In genomic region chr2:127790694-127791529, GRCh38 we compare ENCODE assay signal across 21 cellular contexts. TPM values are rescaled to one million over a fixed set of nuclear protein-coding genes. Genes with fewer than 3 reads are reported as not detected.
A peak's percentile ranks its signal among the peaks of the same experiment; 100 is the strongest.
DNase-seq lines count a peak whose midpoint lies in the region; ATAC-seq and TF ChIP-seq lines count a peak whose summit lies in the region.
"Had no signal": no experiment of that assay in that cellular context is flagged by ENCODE, and none has a peak within 500 bp of the region (broad histone marks: within the 10 kb centered on the region; RNA-seq: fewer than 3 reads in every experiment).

No MANE protein-coding gene starts in this region.

- no peaks in the 10 kb centered on the region for H3K36me3 Mint-ChIP-seq in activated naive CD8-positive, alpha-beta T cell
- H3K36me3 Mint-ChIP-seq in stimulated activated effector memory CD8-positive, alpha-beta T cell treated with anti-CD3 and anti-CD28 coated beads, Interleukin-12 subunit alpha, Interleukin-12 subunit beta, amount 100 ng/mL, for 72 hours = peaks cover 33% of the 10 kb centered on the region

- H3K27ac ChIP-seq in cardiac muscle cell = peak overlapping the region; percentile 57
- H3K27ac ChIP-seq: prostate gland, tibial artery had no signal

- H3K9me3 Mint-ChIP-seq in activated naive CD8-positive, alpha-beta T cell (ENCODE audit: low read depth) = no peaks in the 10 kb centered on the region
- H3K9me3 Mint-ChIP-seq in stimulated activated effector memory CD8-positive, alpha-beta T cell treated with anti-CD3 and anti-CD28 coated beads, Interleukin-12 subunit alpha, Interleukin-12 subunit beta, amount 100 ng/mL, for 72 hours = no peaks in the 10 kb centered on the region
- H3K9me3 Mint-ChIP-seq: activated B cell treated with CpG ODN at 0.5 μM for 24 hours had no signal

- H3K4me1 ChIP-seq in cardiac muscle cell (ENCODE audit: low read depth) = no peaks in the 10 kb centered on the region
- H3K4me1 ChIP-seq: prostate gland had no signal

- peak overlapping the region; percentile 68 for H3K27ac Mint-ChIP-seq in activated naive CD8-positive, alpha-beta T cell
- H3K27ac Mint-ChIP-seq in stimulated activated effector memory CD8-positive, alpha-beta T cell treated with anti-CD3 and anti-CD28 coated beads, Interleukin-12 subunit alpha, Interleukin-12 subunit beta, amount 100 ng/mL, for 72 hours = no peak overlapping the region
- H3K27ac Mint-ChIP-seq: activated B cell treated with CpG ODN at 0.5 μM for 24 hours had no signal

- H3K4me3 ChIP-seq in cardiac muscle cell = no peak overlapping the region
- H3K4me3 ChIP-seq: prostate gland, smooth muscle cell, tibial artery had no signal

- DNase-seq in cardiac muscle cell (ENCODE audit: low read depth in 1 of 2, low spot score in 1 of 2) (no peak), left cardiac atrium (no peak), M059J (ENCODE audit: low read depth) (peak; percentile 5), germinal center (ENCODE audit: low spot score) (no peak), NCI-H524 treated with DMSO at 0.1 percent for 48 hours (lab: John Stamatoyannopoulos, UW) (no peak), dedifferentiated amniotic fluid mesenchymal stem cell (ENCODE audit: extremely low spot score) (no peak)
- DNase-seq in stimulated activated effector memory CD8-positive, alpha-beta T cell treated with anti-CD3 and anti-CD28 coated beads, Interleukin-12 subunit alpha, Interleukin-12 subunit beta, amount 100 ng/mL, for 72 hours (ENCODE audit: low spot score in 2 of 2) = no peak
- DNase-seq: activated B cell treated with CpG ODN at 0.5 μM for 24 hours; activated gamma-delta T cell treated with Interleukin-2 at 50 U/mL for 16 hours; anterior cingulate cortex; cerebellar nuclear complex; effector memory CD4-positive, alpha-beta T cell; left colon; midbrain; NCI-H2107; NCI-H526 treated with DMSO at 0.1 percent for 48 hours; T-helper 2 cell; tibial artery had no signal

- H3K9me3 ChIP-seq in cardiac muscle cell (ENCODE audit: low read depth) = no peaks in the 10 kb centered on the region
- H3K9me3 ChIP-seq: prostate gland, tibial artery had no signal

- H3K4me1 Mint-ChIP-seq in activated naive CD8-positive, alpha-beta T cell (ENCODE audit: low read depth) = peaks cover 30% of the 10 kb centered on the region
- H3K4me1 Mint-ChIP-seq in stimulated activated effector memory CD8-positive, alpha-beta T cell treated with anti-CD3 and anti-CD28 coated beads, Interleukin-12 subunit alpha, Interleukin-12 subunit beta, amount 100 ng/mL, for 72 hours = peaks cover 27% of the 10 kb centered on the region

- ATAC-seq in left cardiac atrium = no peak
- ATAC-seq in stimulated activated effector memory CD8-positive, alpha-beta T cell treated with anti-CD3 and anti-CD28 coated beads, Interleukin-12 subunit alpha, Interleukin-12 subunit beta, amount 100 ng/mL, for 72 hours = peak; percentile 50
- ATAC-seq: left colon had no signal

- intact Hi-C loops in left cardiac atrium (cut with DNase I) = no loop called here

- H3K27me3 ChIP-seq in cardiac muscle cell = no peaks in the 10 kb centered on the region
- H3K27me3 ChIP-seq: tibial artery had no signal

- H3K36me3 ChIP-seq in cardiac muscle cell = no peaks in the 10 kb centered on the region
- H3K36me3 ChIP-seq: prostate gland, tibial artery had no signal

- no peak for TF ChIP-seq CTCF in cardiac muscle cell (IDR thresholded peaks at IDR 0.05; ENCODE audit: low read depth, low read length)

- H3K27me3 Mint-ChIP-seq in activated naive CD8-positive, alpha-beta T cell = no peaks in the 10 kb centered on the region
- H3K27me3 Mint-ChIP-seq: activated B cell treated with CpG ODN at 0.5 μM for 24 hours had no signal

- H3K4me3 Mint-ChIP-seq in activated naive CD8-positive, alpha-beta T cell = no peak overlapping the region
- no peak overlapping the region for H3K4me3 Mint-ChIP-seq in stimulated activated effector memory CD8-positive, alpha-beta T cell treated with anti-CD3 and anti-CD28 coated beads, Interleukin-12 subunit alpha, Interleukin-12 subunit beta, amount 100 ng/mL, for 72 hours
- H3K4me3 Mint-ChIP-seq: activated B cell treated with CpG ODN at 0.5 μM for 24 hours had no signal

RNA-seq across cellular contexts. Expression of gene WDR33, which starts 20.1 kb away (rescaled TPM):
- total RNA-seq in cardiac muscle cell = 28.2 and 40.3 TPM in 2 replicates
- polyA plus RNA-seq in cardiac muscle cell = 44.4 and 53.7 TPM in 2 replicates
- total RNA-seq in left cardiac atrium = 10 to 100 TPM; 34.8 to 36.6 TPM
- total RNA-seq in M059J (2014; rRNA removed; shearing (Covaris generic)) = 13.6 and 26.4 TPM in 2 replicates
